Comparison of ENCODE assay signal across 1 cellular context in genomic region chr17:7888184-7888920, GRCh38.
TF ChIP-seq lines count a peak whose summit lies in the region.

Gene CHD3, plus strand, starts transcription at chr17:7888789. Its CDS starts 212 bp downstream, at chr17:7889001.

TF ChIP-seq in HepG2, 621 proteins besides CTCF, POLR2A, EP300 and RAD21 (continued from another document and continues in another):
- TF ChIP-seq ZNF609 (CRISPR knock-in tag; IDR thresholded peaks at IDR 0.05; ENCODE audit: borderline replicate concordance) (peak; percentile 30; the same call in 1 of the 2 replicates), HIVEP1 (CRISPR knock-in tag; IDR thresholded peaks at IDR 0.05) (peak; percentile 37; the same call in 1 of the 2 replicates), SMAD3 (CRISPR knock-in tag; IDR thresholded peaks at IDR 0.05) (no peak), MYNN (CRISPR knock-in tag; IDR thresholded peaks at IDR 0.05; ENCODE audit: low read depth) (0 out of 2 replicates have a peak, but pooled peaks have one; percentile 4), RAD51 (IDR thresholded peaks at IDR 0.05; ENCODE audit: borderline replicate concordance) (no peak), THAP9 (CRISPR knock-in tag; IDR thresholded peaks at IDR 0.05; ENCODE audit: borderline replicate concordance) (peak; percentile 55; the same call in 1 of the 2 replicates), ZNF839 (CRISPR knock-in tag; IDR thresholded peaks at IDR 0.05; ENCODE audit: borderline replicate concordance) (0 out of 2 replicates have a peak, but pooled peaks have one; percentile 58), ZGPAT (CRISPR knock-in tag; IDR thresholded peaks at IDR 0.05) (peak; percentile 16; the same call in 1 of the 2 replicates), SP2 (CRISPR knock-in tag; IDR thresholded peaks at IDR 0.05) (no peak), POGK (CRISPR knock-in tag; conservative IDR thresholded peaks at IDR 0.05) (no peak), ZNF703 (CRISPR knock-in tag; IDR thresholded peaks at IDR 0.05; ENCODE audit: borderline replicate concordance) (0 out of 2 replicates have a peak, but pooled peaks have one; percentile 26), STAG1 (CRISPR knock-in tag; IDR thresholded peaks at IDR 0.05) (no peak), E2F2 (CRISPR knock-in tag; IDR thresholded peaks at IDR 0.05; ENCODE audit: borderline replicate concordance) (no peak), ZNF142 (CRISPR knock-in tag; IDR thresholded peaks at IDR 0.05) (no peak), NR2F1 (CRISPR knock-in tag; IDR thresholded peaks at IDR 0.05) (no peak)
- TF ChIP-seq, protein P1, sequence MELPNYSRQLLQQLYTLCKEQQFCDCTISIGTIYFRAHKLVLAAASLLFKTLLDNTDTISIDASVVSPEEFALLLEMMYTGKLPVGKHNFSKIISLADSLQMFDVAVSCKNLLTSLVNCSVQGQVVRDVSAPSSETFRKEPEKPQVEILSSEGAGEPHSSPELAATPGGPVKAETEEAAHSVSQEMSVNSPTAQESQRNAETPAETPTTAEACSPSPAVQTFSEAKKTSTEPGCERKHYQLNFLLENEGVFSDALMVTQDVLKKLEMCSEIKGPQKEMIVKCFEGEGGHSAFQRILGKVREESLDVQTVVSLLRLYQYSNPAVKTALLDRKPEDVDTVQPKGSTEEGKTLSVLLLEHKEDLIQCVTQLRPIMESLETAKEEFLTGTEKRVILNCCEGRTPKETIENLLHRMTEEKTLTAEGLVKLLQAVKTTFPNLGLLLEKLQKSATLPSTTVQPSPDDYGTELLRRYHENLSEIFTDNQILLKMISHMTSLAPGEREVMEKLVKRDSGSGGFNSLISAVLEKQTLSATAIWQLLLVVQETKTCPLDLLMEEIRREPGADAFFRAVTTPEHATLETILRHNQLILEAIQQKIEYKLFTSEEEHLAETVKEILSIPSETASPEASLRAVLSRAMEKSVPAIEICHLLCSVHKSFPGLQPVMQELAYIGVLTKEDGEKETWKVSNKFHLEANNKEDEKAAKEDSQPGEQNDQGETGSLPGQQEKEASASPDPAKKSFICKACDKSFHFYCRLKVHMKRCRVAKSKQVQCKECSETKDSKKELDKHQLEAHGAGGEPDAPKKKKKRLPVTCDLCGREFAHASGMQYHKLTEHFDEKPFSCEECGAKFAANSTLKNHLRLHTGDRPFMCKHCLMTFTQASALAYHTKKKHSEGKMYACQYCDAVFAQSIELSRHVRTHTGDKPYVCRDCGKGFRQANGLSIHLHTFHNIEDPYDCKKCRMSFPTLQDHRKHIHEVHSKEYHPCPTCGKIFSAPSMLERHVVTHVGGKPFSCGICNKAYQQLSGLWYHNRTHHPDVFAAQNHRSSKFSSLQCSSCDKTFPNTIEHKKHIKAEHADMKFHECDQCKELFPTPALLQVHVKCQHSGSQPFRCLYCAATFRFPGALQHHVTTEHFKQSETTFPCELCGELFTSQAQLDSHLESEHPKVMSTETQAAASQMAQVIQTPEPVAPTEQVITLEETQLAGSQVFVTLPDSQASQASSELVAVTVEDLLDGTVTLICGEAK (IDR thresholded peaks at IDR 0.05), result no peak
- TF ChIP-seq, protein P1 (CRISPR knock-in tag; IDR thresholded peaks at IDR 0.05), result 0 out of 2 replicates have a peak, but pooled peaks have one; percentile 52
